Comparison of ENCODE assay signal across 8 cellular contexts in genomic region chr1:232806071-232806510, GRCh38. TPM values are rescaled to one million over a fixed set of nuclear protein-coding genes. Genes with fewer than 3 reads are reported as not detected.
DNase-seq lines count a peak whose midpoint lies in the region; ATAC-seq, FAIRE-seq and TF ChIP-seq lines count a peak whose summit lies in the region.

No MANE protein-coding gene starts in this region.

- no peaks in the 10 kb centered on the region for H3K27me3 Mint-ChIP-seq in mesothelial cell of epicardium (ENCODE audit: low read depth)

- peak overlapping the region; percentile 69 for H3K4me2 ChIP-seq in A549

- peaks cover 4% of the 10 kb centered on the region for H3K4me1 Mint-ChIP-seq in mesothelial cell of epicardium

- TF ChIP-seq POLR2A in A549 (IDR thresholded peaks at IDR 0.05; ENCODE audit: low read length) (no peak), breast epithelium (IDR thresholded peaks at IDR 0.05) (no peak)

- intact Hi-C loops in breast epithelium (cut with DNase I; ENCODE audit: low total_unique reads), result no loop called here

- POLR2A ChIA-PET in A549 (lab: Yijun Ruan, JAX), result no interaction called here

- ATAC-seq in A549, result no peak
- peak; percentile 5 for ATAC-seq in HG03460 (IDR thresholded peaks at IDR 0.05; ENCODE audit: unreplicated experiment)
- ATAC-seq in HG03469 (IDR thresholded peaks at IDR 0.05; ENCODE audit: unreplicated experiment), result no peak

- H3K9me3 ChIP-seq in A549 (peaks cover 6% of the 10 kb centered on the region; the same call in 2 of the 3 replicates), breast epithelium (no peaks in the 10 kb centered on the region)

- H3K27ac ChIP-seq in A549 (peak overlapping the region; percentile 82 to 91; a peak in 5 of 6 replicates), breast epithelium (peak overlapping the region; percentile 87 to 95)

- peak overlapping the region; percentile 70 for H3K4me3 Mint-ChIP-seq in mesothelial cell of epicardium

- TF ChIP-seq EP300 in A549 (IDR thresholded peaks at IDR 0.05), result no peak

- FAIRE-seq in A549 (lab: Jason Lieb, UNC), result no peak

- H3K27me3 ChIP-seq in breast epithelium, result no peaks in the 10 kb centered on the region

- no peak for TF ChIP-seq RAD21 in A549 (conservative IDR thresholded peaks at IDR 0.05 in 1 of 2, IDR thresholded peaks at IDR 0.05 in 1 of 2)

- H3K36me3 ChIP-seq in breast epithelium, result no peaks in the 10 kb centered on the region

- 92% methylated on average over 4 of the region's 4 CpGs for WGBS in A549 (ENCODE audit: missing lambda C conversion rate)

- H3K27ac Mint-ChIP-seq in mesothelial cell of epicardium, result no peak overlapping the region

- no peak for TF ChIP-seq CTCF in A549 (IDR thresholded peaks at IDR 0.05)
- TF ChIP-seq CTCF in breast epithelium (IDR thresholded peaks at IDR 0.05), result no peak
- TF ChIP-seq CTCF in mesothelial cell of epicardium (IDR thresholded peaks at IDR 0.05; ENCODE audit: unreplicated experiment), result no peak

- CTCF ChIA-PET in A549 (lab: Yijun Ruan, JAX), result no interaction called here

- peaks cover 9% of the 10 kb centered on the region; the same call in 1 of the 3 replicates for H3K4me1 ChIP-seq in A549
- no peaks in the 10 kb centered on the region for H3K4me1 ChIP-seq in breast epithelium

- H3K36me3 Mint-ChIP-seq in mesothelial cell of epicardium, result peaks cover 5% of the 10 kb centered on the region

- DNase-seq in A549 (ENCODE audit: low read depth in 1 of 2, low spot score in 1 of 2), result no peak
- no peak for DNase-seq in breast epithelium (ENCODE audit: low spot score in 2 of 2)
- DNase-seq in mesothelial cell of epicardium (ENCODE audit: low spot score in 2 of 2, unreplicated experiment in 2 of 2), result no peak
- DNase-seq in NAMALWA (ENCODE audit: low spot score), result no peak
- no peak for DNase-seq in activated gamma-delta T cell (lab: John Stamatoyannopoulos, UW)
- no peak for DNase-seq in NCI-H748 (lab: John Stamatoyannopoulos, UW; ENCODE audit: unreplicated experiment)

- H3K9me3 Mint-ChIP-seq in mesothelial cell of epicardium, result peaks cover 21% of the 10 kb centered on the region

- H3K4me3 ChIP-seq in A549 (peak overlapping the region; percentile 58), breast epithelium (peak overlapping the region; percentile 67 to 92 (median 85))

TF ChIP-seq in A549, 52 proteins besides CTCF, POLR2A, EP300 and RAD21:
- TF ChIP-seq EHF (CRISPR knock-in tag; IDR thresholded peaks at IDR 0.05) (no peak), KDM5A (IDR thresholded peaks at IDR 0.05) (no peak), MYC (IDR thresholded peaks at IDR 0.05; ENCODE audit: borderline replicate concordance, low read length) (no peak), RARB (CRISPR knock-in tag; IDR thresholded peaks at IDR 0.05) (no peak), NPAS2 (CRISPR knock-in tag; IDR thresholded peaks at IDR 0.05; ENCODE audit: borderline replicate concordance) (no peak), NFE2L2 (conservative IDR thresholded peaks at IDR 0.05; ENCODE audit: low read length) (no peak), FOXS1 (CRISPR knock-in tag; IDR thresholded peaks at IDR 0.05) (no peak), FOSL2 (IDR thresholded peaks at IDR 0.05) (no peak), FOSL2 (CRISPR knock-in tag; IDR thresholded peaks at IDR 0.05) (no peak), CEBPB (IDR thresholded peaks at IDR 0.05) (no peak)

RNA-seq across cellular contexts. Expression of gene MAP10, which starts 0.9 kb away (rescaled TPM):
- polyA plus RNA-seq in A549 (2011; rRNA removed) (2.3 and 2.4 TPM in 2 replicates), A549 (2017; fragmentation: RNase III; extraction: RNeasy Plus Mini Kit Qiagen cat#74134 plus additional on column Dnase treatment) (1.6 to 2.5 TPM (median 2.1 TPM) in 3 replicates)
- 0.82 and 1.0 TPM in 2 replicates for polyA plus RNA-seq in A549 (2012; cell fraction: cytosol; rRNA removed)
- 1.1 TPM in 2 replicates for polyA plus RNA-seq in A549 (2012; cell fraction: nucleus; rRNA removed)
- 1.1 TPM in 2 replicates for polyA minus RNA-seq in A549 (2011; rRNA and poly(A)+ RNA removed)
- total RNA-seq in breast epithelium (1 to 10 TPM; 1.6 to 3.4 (median 2.9) TPM), mesothelial cell of epicardium (2.1 to 2.3 TPM (median 2.2 TPM) in 3 replicates)
